In the genomic region with DNA sequence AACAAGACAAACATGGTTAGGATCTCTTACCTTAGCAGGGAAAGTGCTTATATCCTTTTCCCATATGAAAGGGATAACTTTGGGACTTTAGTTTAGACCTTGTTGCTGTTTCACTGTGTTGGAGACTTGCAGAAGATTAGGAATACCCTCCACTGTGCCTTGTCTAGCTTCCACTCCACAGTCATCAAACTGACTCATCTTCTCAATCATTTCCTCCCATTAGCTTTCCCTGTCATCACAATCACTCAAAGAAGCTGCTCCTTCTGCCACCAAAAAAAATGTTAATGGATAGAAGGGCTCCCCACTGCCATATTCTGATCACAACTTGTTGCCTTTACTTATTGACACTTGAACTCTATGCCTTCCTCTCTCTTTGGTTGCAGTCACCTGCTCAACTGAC, we compare ENCODE assay signal across 20 cellular contexts. TPM values are rescaled to one million over a fixed set of nuclear protein-coding genes. Genes with fewer than 3 reads are reported as not detected.
DNase-seq lines count a peak whose midpoint lies in the region; ATAC-seq, FAIRE-seq and TF ChIP-seq lines count a peak whose summit lies in the region.
"Had no signal": no experiment of that assay in that cellular context is flagged by ENCODE, and none has a peak within 500 bp of the region (broad histone marks: within the 10 kb centered on the region; RNA-seq: fewer than 3 reads in every experiment).

No MANE protein-coding gene starts in this region.

- peaks cover 1% of the 10 kb centered on the region for H3K27me3 ChIP-seq in bronchial epithelial cell (ENCODE audit: control insufficient read depth, insufficient read depth, low read length)
- H3K27me3 ChIP-seq: BLaER1 had no signal

- no peaks in the 10 kb centered on the region for H3K36me3 ChIP-seq in bronchial epithelial cell (ENCODE audit: control insufficient read depth, insufficient read depth, low read length)
- H3K36me3 ChIP-seq: BLaER1 had no signal

- DNase-seq in EH (ENCODE audit: low read depth) (peak; percentile 32), HT1080 (ENCODE audit: low read depth) (peak; percentile 54), bronchial epithelial cell (ENCODE audit: low read depth) (peak; percentile 45), kidney tubule cell (ENCODE audit: low spot score) (peak; percentile 18), GF-D8 (lab: John Stamatoyannopoulos, UW) (no peak), frontal cortex (ENCODE audit: low spot score in 2 of 2) (no peak)
- DNase-seq: 8988T; AML-193; Caco-2; CD8-positive, alpha-beta memory T cell had no signal

- no peak overlapping the region for H3K4me3 ChIP-seq in bronchial epithelial cell (ENCODE audit: low read depth, low read length)
- H3K4me3 ChIP-seq: BLaER1 had no signal

- no peak for ATAC-seq in HG03520 (IDR thresholded peaks at IDR 0.05; ENCODE audit: unreplicated experiment)
- ATAC-seq in GM19467 (IDR thresholded peaks at IDR 0.05; ENCODE audit: unreplicated experiment) = no peak
- ATAC-seq: HCT116, HepG2 had no signal

- no peak for FAIRE-seq in bronchial epithelial cell (lab: Jason Lieb, UNC)
- FAIRE-seq in frontal cortex (lab: Jason Lieb, UNC) = no peak
- FAIRE-seq: G401.6, GM12892, GM19239, H54, HepG2, HTR-8/SVneo had no signal

- TF ChIP-seq CTCF in bronchial epithelial cell (IDR thresholded peaks at IDR 0.05; ENCODE audit: insufficient read depth, low read length, severe bottlenecking) = no peak

RNA-seq across cellular contexts. Expression of gene GNG11, which starts 16.8 kb away (rescaled TPM):
- 17.6 and 22.9 TPM in 2 replicates for total RNA-seq in HT1080 (2014; rRNA removed; shearing (Covaris generic))
- 6.8 and 11.4 TPM in 2 replicates for polyA plus RNA-seq in HT1080 (2015; cell fraction: cytosol; rRNA removed)
- 3.9 and 5.5 TPM in 2 replicates for polyA plus RNA-seq in HT1080 (2015; cell fraction: nucleus; rRNA removed)
- 0.26 and 0.38 TPM in 2 replicates for total RNA-seq in bronchial epithelial cell
- 4.9 TPM for total RNA-seq in frontal cortex
- total RNA-seq: Caco-2; CD8-positive, alpha-beta memory T cell; HepG2 had no signal
- polyA plus RNA-seq: CD8-positive, alpha-beta memory T cell; HepG2 had no signal

RNA-seq across cellular contexts. Expression of gene GNGT1, which starts 31.9 kb away (rescaled TPM):
- total RNA-seq in HT1080 (2014; rRNA removed; shearing (Covaris generic)) = not detected in 2 replicates
- not detected in 2 replicates for polyA plus RNA-seq in HT1080 (2015; cell fraction: cytosol; rRNA removed)
- polyA plus RNA-seq in HT1080 (2015; cell fraction: nucleus; rRNA removed) = not detected in 2 replicates
- total RNA-seq in bronchial epithelial cell = not detected in 2 replicates
- total RNA-seq in frontal cortex = not detected
- total RNA-seq: CD8-positive, alpha-beta memory T cell; HepG2 had no signal
- polyA plus RNA-seq: CD8-positive, alpha-beta memory T cell; HepG2 had no signal

RNA-seq across cellular contexts. Expression of gene TFPI2, which starts 47.7 kb away (rescaled TPM):
- not detected in 2 replicates for total RNA-seq in HT1080 (2014; rRNA removed; shearing (Covaris generic))
- polyA plus RNA-seq in HT1080 (2015; cell fraction: cytosol; rRNA removed) = 0.57 and 0.81 TPM in 2 replicates
- polyA plus RNA-seq in HT1080 (2015; cell fraction: nucleus; rRNA removed) = 0.78 and 1.8 TPM in 2 replicates
- total RNA-seq in bronchial epithelial cell (2.8 and 8.7 TPM in 2 replicates), frontal cortex (0.41 TPM)
- total RNA-seq: Caco-2; CD8-positive, alpha-beta memory T cell had no signal
- polyA plus RNA-seq: CD8-positive, alpha-beta memory T cell had no signal

Comparison
In these comparisons a context has a peak if more than half of its experiments do, and no peak if none do; other contexts are left out.
1. DNase-seq: peak in EH (single experiment), HT1080 (single experiment), bronchial epithelial cell (single experiment) and kidney tubule cell (single experiment); none in GF-D8 (single experiment) and frontal cortex (0 of 2).